1 cellular context compared by ENCODE assay signal in genomic region chr3:62057339-62058047, GRCh38.
TF ChIP-seq lines count a peak whose summit lies in the region.

No MANE protein-coding gene starts in this region.

TF ChIP-seq in HepG2, 621 proteins besides CTCF, POLR2A, EP300 and RAD21 (continued from another document):
- TF ChIP-seq, protein P1, sequence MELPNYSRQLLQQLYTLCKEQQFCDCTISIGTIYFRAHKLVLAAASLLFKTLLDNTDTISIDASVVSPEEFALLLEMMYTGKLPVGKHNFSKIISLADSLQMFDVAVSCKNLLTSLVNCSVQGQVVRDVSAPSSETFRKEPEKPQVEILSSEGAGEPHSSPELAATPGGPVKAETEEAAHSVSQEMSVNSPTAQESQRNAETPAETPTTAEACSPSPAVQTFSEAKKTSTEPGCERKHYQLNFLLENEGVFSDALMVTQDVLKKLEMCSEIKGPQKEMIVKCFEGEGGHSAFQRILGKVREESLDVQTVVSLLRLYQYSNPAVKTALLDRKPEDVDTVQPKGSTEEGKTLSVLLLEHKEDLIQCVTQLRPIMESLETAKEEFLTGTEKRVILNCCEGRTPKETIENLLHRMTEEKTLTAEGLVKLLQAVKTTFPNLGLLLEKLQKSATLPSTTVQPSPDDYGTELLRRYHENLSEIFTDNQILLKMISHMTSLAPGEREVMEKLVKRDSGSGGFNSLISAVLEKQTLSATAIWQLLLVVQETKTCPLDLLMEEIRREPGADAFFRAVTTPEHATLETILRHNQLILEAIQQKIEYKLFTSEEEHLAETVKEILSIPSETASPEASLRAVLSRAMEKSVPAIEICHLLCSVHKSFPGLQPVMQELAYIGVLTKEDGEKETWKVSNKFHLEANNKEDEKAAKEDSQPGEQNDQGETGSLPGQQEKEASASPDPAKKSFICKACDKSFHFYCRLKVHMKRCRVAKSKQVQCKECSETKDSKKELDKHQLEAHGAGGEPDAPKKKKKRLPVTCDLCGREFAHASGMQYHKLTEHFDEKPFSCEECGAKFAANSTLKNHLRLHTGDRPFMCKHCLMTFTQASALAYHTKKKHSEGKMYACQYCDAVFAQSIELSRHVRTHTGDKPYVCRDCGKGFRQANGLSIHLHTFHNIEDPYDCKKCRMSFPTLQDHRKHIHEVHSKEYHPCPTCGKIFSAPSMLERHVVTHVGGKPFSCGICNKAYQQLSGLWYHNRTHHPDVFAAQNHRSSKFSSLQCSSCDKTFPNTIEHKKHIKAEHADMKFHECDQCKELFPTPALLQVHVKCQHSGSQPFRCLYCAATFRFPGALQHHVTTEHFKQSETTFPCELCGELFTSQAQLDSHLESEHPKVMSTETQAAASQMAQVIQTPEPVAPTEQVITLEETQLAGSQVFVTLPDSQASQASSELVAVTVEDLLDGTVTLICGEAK (IDR thresholded peaks at IDR 0.05), result no peak
- TF ChIP-seq, protein P1 (CRISPR knock-in tag; IDR thresholded peaks at IDR 0.05), result no peak
- TF ChIP-seq AHR (CRISPR knock-in tag; IDR thresholded peaks at IDR 0.05), result no peak
